In the genomic region with DNA sequence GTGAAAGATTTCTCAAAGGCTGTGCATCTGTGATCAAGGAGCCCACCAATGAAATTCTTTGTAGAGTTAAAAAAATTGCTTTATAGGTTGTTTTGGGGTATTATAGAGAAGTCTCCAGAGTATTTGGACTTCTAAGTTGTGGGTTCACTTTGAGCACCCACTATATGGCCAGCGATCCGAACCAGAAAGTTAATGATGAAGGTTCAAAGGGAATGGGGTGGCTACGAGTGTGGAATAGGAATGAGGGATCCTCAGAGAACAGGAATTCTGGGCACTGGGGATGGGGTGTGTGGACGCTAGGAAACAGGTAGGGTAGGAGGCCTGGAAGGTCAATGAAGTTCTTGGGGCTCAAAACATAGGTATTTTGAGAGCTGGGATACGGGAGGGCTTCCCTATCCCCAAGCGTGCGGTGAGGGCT, we compare ENCODE assay signal across 9 cellular contexts. TPM values are rescaled to one million over a fixed set of nuclear protein-coding genes. Genes with fewer than 3 reads are reported as not detected.
A peak's percentile ranks its signal among the peaks of the same experiment; 100 is the strongest.
DNase-seq lines count a peak whose midpoint lies in the region; TF ChIP-seq lines count a peak whose summit lies in the region.
"Had no signal": no experiment of that assay in that cellular context is flagged by ENCODE, and none has a peak within 500 bp of the region (broad histone marks: within the 10 kb centered on the region; RNA-seq: fewer than 3 reads in every experiment).

No MANE protein-coding gene starts in this region.

- DNase-seq in left ventricle myocardium inferior (no peak), cardiac septum (ENCODE audit: low spot score) (no peak), vagina (ENCODE audit: extremely low spot score in 2 of 2) (no peak), NCI-H226 (no peak), foreskin melanocyte (no peak), erythroblast (lab: John Stamatoyannopoulos, UW) (no peak)
- DNase-seq: NCI-H1048 had no signal

- H3K9me3 ChIP-seq in left ventricle myocardium inferior (replicated peaks) (no peaks in the 10 kb centered on the region), mesodermal cell (ENCODE audit: control insufficient read depth, low read length) (no peaks in the 10 kb centered on the region), vagina (no peaks in the 10 kb centered on the region)

- 6 to 7% methylated on average over 5 to 6 of the region's 7 CpGs for WGBS in mesodermal cell (ENCODE audit: insufficient coverage in 2 of 2), 2 experiments

- peak overlapping the region; percentile 90 to 95 (median 93) for H3K4me3 Mint-ChIP-seq in brain

- H3K27ac Mint-ChIP-seq in brain = peak overlapping the region; percentile 76 to 99 (median 86)

- peaks cover 3% of the 10 kb centered on the region for H3K27me3 Mint-ChIP-seq in brain

- H3K4me1 ChIP-seq in left ventricle myocardium inferior (peaks cover 59% of the 10 kb centered on the region), mesodermal cell (ENCODE audit: control insufficient read depth, insufficient read depth, low read length, poor library complexity, severe bottlenecking) (peaks cover 17% of the 10 kb centered on the region), vagina (peaks cover 27% of the 10 kb centered on the region)

- peaks cover 76% of the 10 kb centered on the region for H3K4me1 Mint-ChIP-seq in brain

- peaks cover 0 to 2% (median 0%) of the 10 kb centered on the region in 5 experiments for H3K9me3 Mint-ChIP-seq in brain

- H3K27ac ChIP-seq in left ventricle myocardium inferior (replicated peaks) (no peak overlapping the region), mesodermal cell (ENCODE audit: low read depth, low read length, severe bottlenecking) (peak overlapping the region; percentile 41), vagina (no peak overlapping the region)

- no peaks in the 10 kb centered on the region for H3K36me3 ChIP-seq in left ventricle myocardium inferior
- H3K36me3 ChIP-seq in mesodermal cell (ENCODE audit: control insufficient read depth, insufficient read depth, low read length) = peaks cover 3% of the 10 kb centered on the region
- no peaks in the 10 kb centered on the region for H3K36me3 ChIP-seq in vagina

- TF ChIP-seq POLR2A in vagina (IDR thresholded peaks at IDR 0.05) = no peak
- no peak for TF ChIP-seq POLR2A in erythroblast (IDR thresholded peaks at IDR 0.05; ENCODE audit: low read length)

- intact Hi-C loops in left ventricle myocardium inferior (cut with micrococcal nuclease) (no loop called here), cardiac septum (cut with DNase I) (no loop called here), vagina (cut with DNase I) (no loop called here)

- no peaks in the 10 kb centered on the region for H3K27me3 ChIP-seq in left ventricle myocardium inferior (ENCODE audit: low read depth)
- H3K27me3 ChIP-seq in vagina = no peaks in the 10 kb centered on the region

- H3K4me3 ChIP-seq in left ventricle myocardium inferior (peak overlapping the region; percentile 89), mesodermal cell (ENCODE audit: extremely low read depth, insufficient read depth, low read length, poor library complexity, severe bottlenecking) (peak overlapping the region; percentile 71), vagina (peak overlapping the region; percentile 83 to 84)

- H3K36me3 Mint-ChIP-seq in brain = no peaks in the 10 kb centered on the region

- TF ChIP-seq CTCF in left ventricle myocardium inferior (IDR thresholded peaks at IDR 0.05; ENCODE audit: borderline replicate concordance) (no peak), brain (conservative IDR thresholded peaks at IDR 0.05) (no peak), vagina (IDR thresholded peaks at IDR 0.05) (no peak)

RNA-seq across cellular contexts. Expression of gene QSOX2, which starts 0.8 kb away (rescaled TPM):
- 8.0 TPM for total RNA-seq in left ventricle myocardium inferior
- 7.2 TPM for total RNA-seq in cardiac septum
- 33.2 TPM for polyA plus RNA-seq in brain (ENCODE audit: insufficient read depth, low read depth, low replicate concordance)
- 21.1 TPM for polyA plus RNA-seq in mesodermal cell (2013, experiment 1 of 2)
- 14.7 TPM for polyA plus RNA-seq in mesodermal cell (2013, experiment 2 of 2)
- 6.1 TPM for total RNA-seq in vagina

RNA-seq across cellular contexts. Expression of gene LHX3, which starts 39.9 kb away (rescaled TPM):
- not detected for total RNA-seq in left ventricle myocardium inferior
- not detected for total RNA-seq in cardiac septum
- polyA plus RNA-seq in brain (ENCODE audit: insufficient read depth, low read depth, low replicate concordance) = 1.6 TPM
- polyA plus RNA-seq in mesodermal cell (2013, experiment 1 of 2) = not detected
- not detected for polyA plus RNA-seq in mesodermal cell (2013, experiment 2 of 2)
- not detected for total RNA-seq in vagina

RNA-seq across cellular contexts. Expression of gene CCDC187, which starts 59.1 kb away (rescaled TPM):
- total RNA-seq in left ventricle myocardium inferior (not detected), cardiac septum (0.03 TPM), vagina (not detected)
- polyA plus RNA-seq in brain (ENCODE audit: insufficient read depth, low read depth, low replicate concordance) = 5.3 TPM
- polyA plus RNA-seq in mesodermal cell (2013, experiment 1 of 2) = not detected
- not detected for polyA plus RNA-seq in mesodermal cell (2013, experiment 2 of 2)
